8 cellular contexts compared by ENCODE assay signal in the genomic region with DNA sequence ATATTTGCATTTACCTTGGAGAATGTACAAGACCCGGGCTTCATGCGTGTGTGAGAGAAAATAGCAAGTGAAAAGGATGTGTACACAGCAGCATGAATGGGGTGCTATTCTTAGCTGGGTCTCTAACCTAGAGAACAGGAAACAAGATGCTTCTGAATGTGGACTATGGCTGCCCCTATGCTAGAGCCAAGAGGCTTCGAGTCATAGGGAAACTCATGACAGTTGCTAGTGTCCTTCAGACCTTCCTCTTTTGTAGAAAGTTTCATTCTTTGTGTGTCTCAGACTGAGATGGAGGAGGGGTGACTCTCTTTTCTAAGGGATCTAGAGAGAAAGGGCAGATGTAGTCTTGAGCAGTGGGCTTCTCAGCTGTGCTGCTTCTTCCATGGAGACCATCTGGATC. TPM values are rescaled to one million over a fixed set of nuclear protein-coding genes. Genes with fewer than 3 reads are reported as not detected.
A peak's percentile ranks its signal among the peaks of the same experiment; 100 is the strongest.
DNase-seq lines count a peak whose midpoint lies in the region; ATAC-seq and TF ChIP-seq lines count a peak whose summit lies in the region.
"Not testable (repeated sequence)": the region's sequence is repeated elsewhere in the genome, so short reads cannot be mapped to it uniquely, and the experiment has no call there.
"Had no signal": no experiment of that assay in that cellular context is flagged by ENCODE, and none has a peak within 500 bp of the region (broad histone marks: within the 10 kb centered on the region; RNA-seq: fewer than 3 reads in every experiment).

No MANE protein-coding gene starts in this region.

- not testable (repeated sequence) for H2AK5ac ChIP-seq in mesenchymal stem cell (ENCODE audit: low read length, severe bottlenecking)

- not testable (repeated sequence) for TF ChIP-seq CTCF in Panc1 (IDR thresholded peaks at IDR 0.05)

- H2AFZ ChIP-seq in mesenchymal stem cell (ENCODE audit: low read depth, low read length), result not testable (repeated sequence)

- not testable (repeated sequence) for H2BK15ac ChIP-seq in mesenchymal stem cell (ENCODE audit: low read depth, poor library complexity, severe bottlenecking)

- not testable (repeated sequence) for H3K27ac ChIP-seq in Panc1 (ENCODE audit: low read length); mesenchymal stem cell (ENCODE audit: low read length, poor library complexity, severe bottlenecking)

- not testable (repeated sequence) for H4K91ac ChIP-seq in mesenchymal stem cell (ENCODE audit: low read length)

- not testable (repeated sequence) for DNase-seq in Panc1 (ENCODE audit: low read depth, low spot score); activated naive CD8-positive, alpha-beta T cell treated with anti-CD3 and anti-CD28 coated beads, Interleukin-2, amount 10 ng/mL, durations not matched to agents 7 days and 5 days
- DNase-seq in mesenchymal stem cell, result peak; percentile 15

- H2BK120ac ChIP-seq in mesenchymal stem cell (ENCODE audit: low read depth, low read length), result not testable (repeated sequence)

- not testable (repeated sequence) for H3K4me1 ChIP-seq in Panc1 (ENCODE audit: control insufficient read depth, insufficient read depth, low read length); mesenchymal stem cell (ENCODE audit: control insufficient read depth, insufficient read depth, low read depth, low read length)

- in situ Hi-C loops in Panc1 (cut with HindIII; ENCODE audit: low pct_unique_long_range_greater_than_20kb, low sequenced_read_pairs), result not testable (repeated sequence)

- not testable (repeated sequence) for H3K27ac Mint-ChIP-seq in activated naive CD8-positive, alpha-beta T cell treated with anti-CD3 and anti-CD28 coated beads, Interleukin-2, amount 10 ng/mL, durations not matched to agents 7 days and 5 days

- not testable (repeated sequence) for H3K79me1 ChIP-seq in mesenchymal stem cell (replicated peaks; ENCODE audit: low read length, poor library complexity, severe bottlenecking)

- not testable (repeated sequence) for H3K4me3 Mint-ChIP-seq in activated naive CD8-positive, alpha-beta T cell treated with anti-CD3 and anti-CD28 coated beads, Interleukin-2, amount 10 ng/mL, durations not matched to agents 7 days and 5 days

- not testable (repeated sequence) for H3K9ac ChIP-seq in mesenchymal stem cell (ENCODE audit: low read length)

- H3K4me1 Mint-ChIP-seq in activated naive CD8-positive, alpha-beta T cell treated with anti-CD3 and anti-CD28 coated beads, Interleukin-2, amount 10 ng/mL, durations not matched to agents 7 days and 5 days, result not testable (repeated sequence)

- CTCF ChIA-PET in Panc1 (lab: Charles Lee), result not testable (repeated sequence)

- H3K4me3 ChIP-seq in Panc1 (ENCODE audit: low read depth in 2 of 2, low read length in 2 of 2); mesenchymal stem cell (ENCODE audit: insufficient read depth in 1 of 2, low read depth in 1 of 2, low read length in 2 of 2): not testable (repeated sequence)

- H3K27me3 ChIP-seq in Panc1 (ENCODE audit: control insufficient read depth, insufficient read depth, low read length); mesenchymal stem cell (ENCODE audit: control insufficient read depth in 1 of 2, insufficient read depth in 1 of 2, low read length in 2 of 2): not testable (repeated sequence)

- H3K9me3 Mint-ChIP-seq in activated naive CD8-positive, alpha-beta T cell treated with anti-CD3 and anti-CD28 coated beads, Interleukin-2, amount 10 ng/mL, durations not matched to agents 7 days and 5 days, result not testable (repeated sequence)

- BruUV-seq in Panc1 (replicated peaks; lab: Mats Ljungman, UMichigan), result not testable (repeated sequence)

- not testable (repeated sequence) for H3K27me3 Mint-ChIP-seq in activated naive CD8-positive, alpha-beta T cell treated with anti-CD3 and anti-CD28 coated beads, Interleukin-2, amount 10 ng/mL, durations not matched to agents 7 days and 5 days

- intact Hi-C loops in Panc1 (cut with micrococcal nuclease; ENCODE audit: unreplicated experiment), result not testable (repeated sequence)

- not testable (repeated sequence) for H4K8ac ChIP-seq in mesenchymal stem cell (ENCODE audit: low read length)

- POLR2A ChIA-PET in Panc1 (lab: Charles Lee); activated naive CD8-positive, alpha-beta T cell treated with anti-CD3 and anti-CD28 coated beads, Interleukin-2, amount 10 ng/mL, durations not matched to agents 7 days and 5 days (lab: Charles Lee): not testable (repeated sequence)

- not testable (repeated sequence) for H3K23ac ChIP-seq in mesenchymal stem cell (ENCODE audit: low read length in 2 of 2)

- not testable (repeated sequence) for H3K4ac ChIP-seq in mesenchymal stem cell (ENCODE audit: low read depth in 1 of 2, low read length in 2 of 2)

- not testable (repeated sequence) for H3K4me2 ChIP-seq in mesenchymal stem cell (ENCODE audit: low read length, poor library complexity, severe bottlenecking)

- H3K14ac ChIP-seq in mesenchymal stem cell (ENCODE audit: low read length in 2 of 2), result not testable (repeated sequence)

- H3K9me3 ChIP-seq in Panc1 (ENCODE audit: control insufficient read depth, insufficient read depth, low read depth, low read length); mesenchymal stem cell (ENCODE audit: control insufficient read depth, low read length): not testable (repeated sequence)

- H3K36me3 Mint-ChIP-seq in activated naive CD8-positive, alpha-beta T cell treated with anti-CD3 and anti-CD28 coated beads, Interleukin-2, amount 10 ng/mL, durations not matched to agents 7 days and 5 days, result not testable (repeated sequence)

- not testable (repeated sequence) for H2BK12ac ChIP-seq in mesenchymal stem cell (ENCODE audit: low read length in 2 of 2)

- H3K36me3 ChIP-seq in Panc1 (ENCODE audit: control insufficient read depth, insufficient read depth, low read length); mesenchymal stem cell (ENCODE audit: control insufficient read depth in 1 of 2, insufficient read depth in 2 of 2, low read depth in 1 of 2, low read length in 2 of 2): not testable (repeated sequence)

- 100% methylated on average over 1 of the region's 3 CpGs for WGBS in mesenchymal stem cell

- H3K18ac ChIP-seq in mesenchymal stem cell (ENCODE audit: low read depth in 1 of 2, low read length in 2 of 2), result not testable (repeated sequence)

- H2BK5ac ChIP-seq in mesenchymal stem cell (ENCODE audit: low read depth, low read length, poor library complexity, severe bottlenecking), result not testable (repeated sequence)

- ATAC-seq in GM18867 (IDR thresholded peaks at IDR 0.05; ENCODE audit: unreplicated experiment) (peak; percentile 97), GM21515 (IDR thresholded peaks at IDR 0.05; ENCODE audit: unreplicated experiment) (peak; percentile 97), HG02970 (IDR thresholded peaks at IDR 0.05; ENCODE audit: low FRiP score, unreplicated experiment) (peak; percentile 95), HG03520 (IDR thresholded peaks at IDR 0.05; ENCODE audit: unreplicated experiment) (peak; percentile 99), Panc1 (0 out of 2 replicates have a peak, but pooled peaks have one; percentile 51)
- peak; percentile 98 for ATAC-seq in activated naive CD8-positive, alpha-beta T cell treated with anti-CD3 and anti-CD28 coated beads, Interleukin-2, amount 10 ng/mL, durations not matched to agents 7 days and 5 days (ENCODE audit: low read depth)

RNA-seq across cellular contexts. Expression of a gene that starts 40.0 kb away (rescaled TPM):
- 75.0 TPM for total RNA-seq in Panc1 (2021; ENCODE audit: unreplicated experiment)
- 46.4 TPM for polyA plus RNA-seq in Panc1 (2012; ENCODE audit: insufficient read length)
- total RNA-seq in activated naive CD8-positive, alpha-beta T cell treated with anti-CD3 and anti-CD28 coated beads, Interleukin-2, amount 10 ng/mL, durations not matched to agents 7 days and 5 days, result 10 to 100 TPM; 79.7 to 83.8 TPM
- polyA plus RNA-seq in mesenchymal stem cell (2013, experiment 1 of 2), result 21.8 TPM
- 21.8 TPM for polyA plus RNA-seq in mesenchymal stem cell (2013, experiment 2 of 2)

RNA-seq across cellular contexts. Expression of a gene that starts 40.7 kb away (rescaled TPM):
- 29.2 TPM for total RNA-seq in Panc1 (2021; ENCODE audit: unreplicated experiment)
- 23.1 TPM for polyA plus RNA-seq in Panc1 (2012; ENCODE audit: insufficient read length)
- total RNA-seq in activated naive CD8-positive, alpha-beta T cell treated with anti-CD3 and anti-CD28 coated beads, Interleukin-2, amount 10 ng/mL, durations not matched to agents 7 days and 5 days, result 10 to 100 TPM; 21.3 to 22.1 TPM
- 1.9 TPM for polyA plus RNA-seq in mesenchymal stem cell (2013, experiment 1 of 2)
- 1.9 TPM for polyA plus RNA-seq in mesenchymal stem cell (2013, experiment 2 of 2)
- total RNA-seq: thyroid gland had no signal
